Comparison of ENCODE assay signal across 9 cellular contexts in genomic region chr16:66548868-66549267, GRCh38. TPM values are rescaled to one million over a fixed set of nuclear protein-coding genes. Genes with fewer than 3 reads are reported as not detected.
DNase-seq lines count a peak whose midpoint lies in the region; ATAC-seq lines count a peak whose summit lies in the region.
"Had no signal": no experiment of that assay in that cellular context is flagged by ENCODE, and none has a peak within 500 bp of the region (broad histone marks: within the 10 kb centered on the region; RNA-seq: fewer than 3 reads in every experiment).

No MANE protein-coding gene starts in this region.

- peaks cover 57% of the 10 kb centered on the region for H3K4me1 Mint-ChIP-seq in stimulated activated effector memory CD8-positive, alpha-beta T cell treated with anti-CD3 and anti-CD28 coated beads, Interleukin-12 subunit alpha, Interleukin-12 subunit beta, amount 100 ng/mL, for 72 hours

- no peak for ATAC-seq in activated naive CD4-positive, alpha-beta T cell treated with anti-CD3 and anti-CD28 coated beads, Interleukin-2, amount 50 U/mL, for 72 hours
- no peak for ATAC-seq in stimulated activated effector memory CD8-positive, alpha-beta T cell treated with anti-CD3 and anti-CD28 coated beads, Interleukin-12 subunit alpha, Interleukin-12 subunit beta, amount 100 ng/mL, for 72 hours

- H3K27ac ChIP-seq in HUES6 (ENCODE audit: low read depth, low read length): no peak overlapping the region

- no peaks in the 10 kb centered on the region for H3K36me3 ChIP-seq in HUES6 (ENCODE audit: control insufficient read depth, insufficient read depth, low read length)

- peak overlapping the region; percentile 40 to 86 for H3K27ac Mint-ChIP-seq in activated naive CD4-positive, alpha-beta T cell treated with anti-CD3 and anti-CD28 coated beads, Interleukin-2, amount 50 U/mL, for 72 hours
- H3K27ac Mint-ChIP-seq in stimulated activated effector memory CD8-positive, alpha-beta T cell treated with anti-CD3 and anti-CD28 coated beads, Interleukin-12 subunit alpha, Interleukin-12 subunit beta, amount 100 ng/mL, for 72 hours: peak overlapping the region; percentile 90

- H3K4me1 ChIP-seq in HUES6 (ENCODE audit: control insufficient read depth, insufficient read depth, low read length): peaks cover 9% of the 10 kb centered on the region

- peak overlapping the region; percentile 73 for H3K4me3 ChIP-seq in HUES6 (ENCODE audit: low read depth, low read length)
- H3K4me3 ChIP-seq in iPS-18c (ENCODE audit: insufficient read depth, low read depth, low read length): peak overlapping the region; percentile 73; the same call in 1 of the 2 replicates

- H3K36me3 Mint-ChIP-seq in activated naive CD4-positive, alpha-beta T cell treated with anti-CD3 and anti-CD28 coated beads, Interleukin-2, amount 50 U/mL, for 72 hours: peaks cover 17 to 24% of the 10 kb centered on the region in 2 donors
- peaks cover 34% of the 10 kb centered on the region for H3K36me3 Mint-ChIP-seq in stimulated activated effector memory CD8-positive, alpha-beta T cell treated with anti-CD3 and anti-CD28 coated beads, Interleukin-12 subunit alpha, Interleukin-12 subunit beta, amount 100 ng/mL, for 72 hours

- H3K27me3 ChIP-seq in HUES6 (ENCODE audit: control insufficient read depth, insufficient read depth, low read length): peaks cover 14% of the 10 kb centered on the region

- H3K9me3 ChIP-seq in HUES6 (ENCODE audit: control insufficient read depth, insufficient read depth, low read depth, low read length) (peaks cover 3% of the 10 kb centered on the region), iPS-18c (ENCODE audit: control insufficient read depth, insufficient read depth, low read length) (no peaks in the 10 kb centered on the region)

- peak overlapping the region; percentile 82 for H3K9ac ChIP-seq in HUES6 (ENCODE audit: low read length)

- no peak for DNase-seq in activated naive CD4-positive, alpha-beta T cell treated with anti-CD3 and anti-CD28 coated beads, Interleukin-2, amount 50 U/mL, for 72 hours (ENCODE audit: low spot score in 2 of 2)
- DNase-seq in stimulated activated effector memory CD8-positive, alpha-beta T cell treated with anti-CD3 and anti-CD28 coated beads, Interleukin-12 subunit alpha, Interleukin-12 subunit beta, amount 100 ng/mL, for 72 hours (ENCODE audit: low spot score in 2 of 2): no peak
- DNase-seq in SIG-M5 (lab: John Stamatoyannopoulos, UW) (no peak), retina (no peak), GM19240 (ENCODE audit: insufficient read length, low spot score) (no peak), amniotic stem cell (lab: John Stamatoyannopoulos, UW) (no peak)
- DNase-seq: GOT3 had no signal

- peak overlapping the region; percentile 86 for H3K4me3 Mint-ChIP-seq in stimulated activated effector memory CD8-positive, alpha-beta T cell treated with anti-CD3 and anti-CD28 coated beads, Interleukin-12 subunit alpha, Interleukin-12 subunit beta, amount 100 ng/mL, for 72 hours

- no peaks in the 10 kb centered on the region for H3K9me3 Mint-ChIP-seq in activated naive CD4-positive, alpha-beta T cell treated with anti-CD3 and anti-CD28 coated beads, Interleukin-2, amount 50 U/mL, for 72 hours
- H3K9me3 Mint-ChIP-seq in stimulated activated effector memory CD8-positive, alpha-beta T cell treated with anti-CD3 and anti-CD28 coated beads, Interleukin-12 subunit alpha, Interleukin-12 subunit beta, amount 100 ng/mL, for 72 hours: no peaks in the 10 kb centered on the region

RNA-seq across cellular contexts. Expression of gene TK2, which starts 1.1 kb away (rescaled TPM):
- 1 to 10 TPM; 2.7 to 9.1 TPM for total RNA-seq in activated naive CD4-positive, alpha-beta T cell treated with anti-CD3 and anti-CD28 coated beads, Interleukin-2, amount 50 U/mL, for 72 hours

RNA-seq across cellular contexts. Expression of gene CKLF, which starts 3.5 kb away (rescaled TPM):
- 100 to 1,000 TPM; 117 to 136 TPM for total RNA-seq in activated naive CD4-positive, alpha-beta T cell treated with anti-CD3 and anti-CD28 coated beads, Interleukin-2, amount 50 U/mL, for 72 hours

RNA-seq across cellular contexts. Expression of gene CMTM1, which starts 17.4 kb away (rescaled TPM):
- 10 to 100 TPM; 13.0 to 13.1 TPM for total RNA-seq in activated naive CD4-positive, alpha-beta T cell treated with anti-CD3 and anti-CD28 coated beads, Interleukin-2, amount 50 U/mL, for 72 hours

RNA-seq across cellular contexts. Expression of gene CMTM2, which starts 30.4 kb away (rescaled TPM):
- total RNA-seq in activated naive CD4-positive, alpha-beta T cell treated with anti-CD3 and anti-CD28 coated beads, Interleukin-2, amount 50 U/mL, for 72 hours: 1 to 10 TPM in 1 of 2 donors, under 1 TPM in 1; 0.87 to 1.1 TPM

RNA-seq across cellular contexts. Expression of gene CMTM3, which starts 55.6 kb away (rescaled TPM):
- total RNA-seq in activated naive CD4-positive, alpha-beta T cell treated with anti-CD3 and anti-CD28 coated beads, Interleukin-2, amount 50 U/mL, for 72 hours: 10 to 100 TPM; 40.0 to 74.0 TPM
